ENCODE assay signal across 11 cellular contexts in the genomic region with DNA sequence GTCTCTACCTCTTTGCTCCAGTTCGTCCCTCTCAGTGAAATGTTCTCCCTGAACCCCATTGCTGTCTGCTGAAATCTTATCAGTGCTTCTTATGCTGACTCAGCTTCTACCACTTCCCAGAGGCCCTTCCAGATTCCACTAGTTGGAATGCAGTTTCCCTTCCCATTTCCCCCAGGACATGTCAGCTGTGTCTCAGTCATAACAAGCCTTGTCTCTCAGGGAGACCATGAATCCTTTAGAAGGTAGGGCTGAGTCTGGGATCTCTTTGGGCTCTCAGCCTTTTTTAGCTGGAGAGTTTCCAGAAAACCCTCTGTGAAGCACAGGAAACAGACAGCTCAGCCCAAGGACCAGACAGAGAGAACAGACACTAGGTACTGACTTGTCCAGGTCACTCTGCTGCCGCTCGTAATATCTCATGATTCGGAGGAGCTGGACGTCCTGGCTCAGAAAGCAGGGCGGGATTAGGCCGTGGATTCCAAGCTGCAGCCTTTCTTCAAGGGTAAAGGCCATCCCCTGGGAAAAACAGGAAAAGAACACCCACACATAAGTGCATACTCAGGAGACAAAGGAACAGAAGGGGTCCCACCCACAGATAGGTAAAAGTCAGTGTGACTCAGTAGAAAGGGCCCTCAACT.
DNase-seq lines count a peak whose midpoint lies in the region; ATAC-seq and TF ChIP-seq lines count a peak whose summit lies in the region.
"Had no signal": no experiment of that assay in that cellular context is flagged by ENCODE, and none has a peak within 500 bp of the region (broad histone marks: within the 10 kb centered on the region; RNA-seq: fewer than 3 reads in every experiment).

No MANE protein-coding gene starts in this region.

- no peaks in the 10 kb centered on the region for H3K36me3 ChIP-seq in endodermal cell (ENCODE audit: control insufficient read depth, insufficient read depth, low read length)
- no peaks in the 10 kb centered on the region for H3K36me3 ChIP-seq in lower lobe of right lung
- no peaks in the 10 kb centered on the region for H3K36me3 ChIP-seq in thymus (ENCODE audit: control insufficient read depth, insufficient read depth)
- H3K36me3 ChIP-seq in HAP-1 (replicated peaks), result no peaks in the 10 kb centered on the region

- H3K4me3 Mint-ChIP-seq in endodermal cell, result no peak overlapping the region
- H3K4me3 Mint-ChIP-seq: activated T-cell treated with anti-CD3 and anti-CD28 coated beads, Interleukin-2, amount 50 U/mL, for 4 hours had no signal

- no peak for TF ChIP-seq CTCF in endodermal cell (conservative IDR thresholded peaks at IDR 0.05)
- TF ChIP-seq CTCF in lower lobe of right lung (IDR thresholded peaks at IDR 0.05), result no peak

- intact Hi-C loops in lower lobe of right lung (cut with DNase I), result no loop called here

- no peak overlapping the region for H3K9ac ChIP-seq in endodermal cell (ENCODE audit: extremely low read depth, low read length, poor library complexity, severe bottlenecking)
- H3K9ac ChIP-seq: KMS-11 had no signal

- H3K9me3 ChIP-seq in endodermal cell (ENCODE audit: control insufficient read depth, low read length) (peaks cover 16% of the 10 kb centered on the region), lower lobe of right lung (no peaks in the 10 kb centered on the region), thymus (ENCODE audit: control insufficient read depth) (no peaks in the 10 kb centered on the region), HAP-1 (no peaks in the 10 kb centered on the region; the same call in 1 of the 2 replicates)

- H3K4me3 ChIP-seq in endodermal cell (ENCODE audit: low read length), result no peak overlapping the region
- no peak overlapping the region for H3K4me3 ChIP-seq in lower lobe of right lung
- no peak overlapping the region for H3K4me3 ChIP-seq in thymus (ENCODE audit: low read length)
- no peak overlapping the region for H3K4me3 ChIP-seq in HAP-1

- WGBS in endodermal cell (ENCODE audit: insufficient coverage in 1 of 2, insufficient read length in 1 of 2), 2 experiments, result 92 to 94% methylated on average over 3 to 7 of the region's 7 CpGs
- 97% methylated on average over 7 of the region's 7 CpGs for WGBS in thymus

- H3K36me3 Mint-ChIP-seq in endodermal cell (ENCODE audit: low read depth), result no peaks in the 10 kb centered on the region

- H3K9me3 Mint-ChIP-seq in endodermal cell, result peaks cover 8% of the 10 kb centered on the region

- DNase-seq in LHCN-M2 (ENCODE audit: low read depth), result peak; percentile 97
- no peak for DNase-seq in endodermal cell
- DNase-seq in lower lobe of right lung, result no peak
- DNase-seq in effector CD8-positive, alpha-beta T cell (lab: John Stamatoyannopoulos, UW), result no peak
- no peak for DNase-seq in HCEC 1CT
- DNase-seq in HAP-1 (ENCODE audit: low spot score in 2 of 2), result no peak
- DNase-seq in epidermal melanocyte (ENCODE audit: insufficient read length, low spot score), result no peak
- DNase-seq: activated T-cell treated with anti-CD3 and anti-CD28 coated beads, Interleukin-2, amount 50 U/mL, for 4 hours; stimulated activated CD4-positive, alpha-beta T cell treated with anti-CD3 and anti-CD28 coated beads, Interleukin-2, amount 100 ng/mL, for 48 hours had no signal

- H3K27me3 ChIP-seq in endodermal cell (ENCODE audit: control insufficient read depth, insufficient read depth, low read length, poor library complexity, severe bottlenecking) (no peaks in the 10 kb centered on the region), lower lobe of right lung (ENCODE audit: low read depth) (no peaks in the 10 kb centered on the region), thymus (ENCODE audit: control insufficient read depth, insufficient read depth) (no peaks in the 10 kb centered on the region), HAP-1 (ENCODE audit: low read depth) (peaks cover 6% of the 10 kb centered on the region; the same call in 1 of the 2 replicates)

- H3K4me1 Mint-ChIP-seq in endodermal cell, result peaks cover 15% of the 10 kb centered on the region

- H3K27ac Mint-ChIP-seq in endodermal cell, result peak overlapping the region; percentile 64

- ATAC-seq in lower lobe of right lung, result peak; percentile 57 to 64
- ATAC-seq: activated T-cell treated with anti-CD3 and anti-CD28 coated beads, Interleukin-2, amount 50 U/mL, for 4 hours had no signal

- H3K4me1 ChIP-seq in endodermal cell (ENCODE audit: control insufficient read depth, insufficient read depth, low read length), result peaks cover 3% of the 10 kb centered on the region
- peaks cover 25% of the 10 kb centered on the region for H3K4me1 ChIP-seq in lower lobe of right lung
- H3K4me1 ChIP-seq in thymus (ENCODE audit: control insufficient read depth, insufficient read depth, low read length), result no peaks in the 10 kb centered on the region
- H3K4me1 ChIP-seq in HAP-1, result no peaks in the 10 kb centered on the region

- no peaks in the 10 kb centered on the region for H3K27me3 Mint-ChIP-seq in endodermal cell (ENCODE audit: insufficient read depth)

- H3K27ac ChIP-seq in endodermal cell (ENCODE audit: low read depth, low read length), result no peak overlapping the region
- H3K27ac ChIP-seq in lower lobe of right lung, result peak overlapping the region; percentile 70
- peak overlapping the region; percentile 2 for H3K27ac ChIP-seq in thymus (ENCODE audit: low read depth)
- H3K27ac ChIP-seq: KMS-11 had no signal

- in situ Hi-C loops in HAP-1 (cut with MboI; ENCODE audit: low sequenced_read_pairs), result no loop called here
